In the genomic region with DNA sequence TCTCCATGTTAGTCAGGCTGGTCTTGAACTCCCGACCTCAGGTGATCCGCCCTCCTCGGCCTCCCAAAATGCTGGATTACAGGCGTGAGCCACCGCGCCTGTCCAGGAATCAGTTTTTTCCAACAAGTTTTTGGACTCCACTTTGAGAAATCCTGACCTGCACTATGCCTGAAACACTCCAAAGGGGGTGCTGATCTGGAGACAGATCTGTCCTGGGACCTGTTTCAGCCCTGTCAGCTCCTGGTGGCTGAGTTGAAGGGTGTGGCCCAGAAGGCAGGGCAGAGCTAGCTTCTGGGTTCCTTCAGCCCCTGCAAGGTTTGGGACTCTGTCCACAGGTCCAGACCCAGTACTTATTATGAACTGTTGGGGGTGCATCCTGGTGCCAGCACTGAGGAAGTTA, we compare ENCODE assay signal across 12 cellular contexts. TPM values are rescaled to one million over a fixed set of nuclear protein-coding genes. Genes with fewer than 3 reads are reported as not detected.
DNase-seq lines count a peak whose midpoint lies in the region; ATAC-seq and TF ChIP-seq lines count a peak whose summit lies in the region.
"Had no signal": no experiment of that assay in that cellular context is flagged by ENCODE, and none has a peak within 500 bp of the region (broad histone marks: within the 10 kb centered on the region; RNA-seq: fewer than 3 reads in every experiment).

No MANE protein-coding gene starts in this region.

- no peaks in the 10 kb centered on the region for H3K36me3 ChIP-seq in CD4-positive, alpha-beta memory T cell (ENCODE audit: insufficient read depth, low read length)

- peak overlapping the region; percentile 66 to 96 (median 79) for H3K27ac Mint-ChIP-seq in CD4-positive, alpha-beta memory T cell
- H3K27ac Mint-ChIP-seq in HFFc6 (no peak overlapping the region), nephron (peak overlapping the region; percentile 29 to 53 (median 32))
- H3K27ac Mint-ChIP-seq in activated naive CD8-positive, alpha-beta T cell treated with anti-CD3 and anti-CD28 coated beads, Interleukin-2, amount 10 ng/mL, durations not matched to agents 7 days and 5 days = peak overlapping the region; percentile 48

- CTCF ChIA-PET in CD4-positive, alpha-beta memory T cell (lab: Charles Lee; ENCODE audit: partially characterized antibody) = interaction anchor here (2.2 to 18.8 kb wide), 3 partner anchors 10 to 25 kb away, joined by 6 to 207 read pairs (median 8); a partner anchor contains a TSS

- intact Hi-C loops in CD4-positive, alpha-beta memory T cell (cut with micrococcal nuclease) = no loop called here

- H3K36me3 Mint-ChIP-seq in CD4-positive, alpha-beta memory T cell = peaks cover 0 to 9% of the 10 kb centered on the region in 2 donors
- H3K36me3 Mint-ChIP-seq in HFFc6 (ENCODE audit: low read depth) = no peaks in the 10 kb centered on the region
- H3K36me3 Mint-ChIP-seq in activated naive CD8-positive, alpha-beta T cell treated with anti-CD3 and anti-CD28 coated beads, Interleukin-2, amount 10 ng/mL, durations not matched to agents 7 days and 5 days = peaks cover 6% of the 10 kb centered on the region
- no peaks in the 10 kb centered on the region for H3K36me3 Mint-ChIP-seq in nephron (ENCODE audit: low read depth)

- no peak overlapping the region for H3K27ac ChIP-seq in CD4-positive, alpha-beta memory T cell (ENCODE audit: low read depth, low read length)

- H3K4me3 Mint-ChIP-seq in CD4-positive, alpha-beta memory T cell = peak overlapping the region; percentile 43 to 93 (median 86)
- peak overlapping the region; percentile 86 for H3K4me3 Mint-ChIP-seq in HFFc6
- H3K4me3 Mint-ChIP-seq in activated naive CD8-positive, alpha-beta T cell treated with anti-CD3 and anti-CD28 coated beads, Interleukin-2, amount 10 ng/mL, durations not matched to agents 7 days and 5 days = peak overlapping the region; percentile 93
- H3K4me3 Mint-ChIP-seq in nephron = peak overlapping the region; percentile 84 to 92 (median 89)

- H3K4me1 ChIP-seq in CD4-positive, alpha-beta memory T cell (ENCODE audit: insufficient read depth, low read length) = peaks cover 55% of the 10 kb centered on the region

- TF ChIP-seq CTCF in HFFc6 (IDR thresholded peaks at IDR 0.05) (no peak), nephron (IDR thresholded peaks at IDR 0.05; ENCODE audit: unreplicated experiment in 3 of 3) (no peak)

- H3K4me1 Mint-ChIP-seq in CD4-positive, alpha-beta memory T cell = peaks cover 18 to 67% (median 48%) of the 10 kb centered on the region in 4 donors
- H3K4me1 Mint-ChIP-seq in HFFc6 (ENCODE audit: low read depth) = peaks cover 33% of the 10 kb centered on the region
- peaks cover 39% of the 10 kb centered on the region for H3K4me1 Mint-ChIP-seq in activated naive CD8-positive, alpha-beta T cell treated with anti-CD3 and anti-CD28 coated beads, Interleukin-2, amount 10 ng/mL, durations not matched to agents 7 days and 5 days
- H3K4me1 Mint-ChIP-seq in nephron = peaks cover 36% of the 10 kb centered on the region

- POLR2A ChIA-PET in CD4-positive, alpha-beta memory T cell (lab: Charles Lee; ENCODE audit: partially characterized antibody) = interaction anchor here (0.8 to 38.9 kb wide), 8 partner anchors 7 to 86 kb away, joined by 3 to 937 read pairs (median 9); a partner anchor contains a TSS
- POLR2A ChIA-PET in activated naive CD8-positive, alpha-beta T cell treated with anti-CD3 and anti-CD28 coated beads, Interleukin-2, amount 10 ng/mL, durations not matched to agents 7 days and 5 days (lab: Charles Lee) = interaction anchor here (1.0 to 26.2 kb wide), 7 partner anchors 8 to 67 kb away, joined by 3 to 419 read pairs (median 10); a partner anchor contains a TSS

- no peaks in the 10 kb centered on the region for H3K9me3 ChIP-seq in CD4-positive, alpha-beta memory T cell (ENCODE audit: control insufficient read depth in 1 of 2, low read length in 2 of 2)
- H3K9me3 ChIP-seq: mucosa of descending colon had no signal

- no peak overlapping the region for H3K4me3 ChIP-seq in CD4-positive, alpha-beta memory T cell (ENCODE audit: low read length in 2 of 2)

- no peaks in the 10 kb centered on the region for H3K27me3 ChIP-seq in CD4-positive, alpha-beta memory T cell (ENCODE audit: insufficient read depth, low read length)

- no peak for ATAC-seq in activated naive CD8-positive, alpha-beta T cell treated with anti-CD3 and anti-CD28 coated beads, Interleukin-2, amount 10 ng/mL, durations not matched to agents 7 days and 5 days (ENCODE audit: low read depth)
- ATAC-seq in HG02973 (IDR thresholded peaks at IDR 0.05; ENCODE audit: unreplicated experiment) (no peak), HG03354 (IDR thresholded peaks at IDR 0.05; ENCODE audit: poor library complexity, severe bottlenecking, unreplicated experiment) (no peak)
- ATAC-seq: mucosa of descending colon had no signal

- H3K27me3 Mint-ChIP-seq in CD4-positive, alpha-beta memory T cell = no peaks in the 10 kb centered on the region
- H3K27me3 Mint-ChIP-seq in HFFc6 (ENCODE audit: insufficient read depth) (no peaks in the 10 kb centered on the region; the same call in 1 of the 2 replicates), nephron (ENCODE audit: low read depth) (peaks cover 4% of the 10 kb centered on the region)
- no peaks in the 10 kb centered on the region for H3K27me3 Mint-ChIP-seq in activated naive CD8-positive, alpha-beta T cell treated with anti-CD3 and anti-CD28 coated beads, Interleukin-2, amount 10 ng/mL, durations not matched to agents 7 days and 5 days

- H3K9me3 Mint-ChIP-seq in CD4-positive, alpha-beta memory T cell = no peaks in the 10 kb centered on the region
- H3K9me3 Mint-ChIP-seq in HFFc6 (no peaks in the 10 kb centered on the region), nephron (no peaks in the 10 kb centered on the region)
- no peaks in the 10 kb centered on the region for H3K9me3 Mint-ChIP-seq in activated naive CD8-positive, alpha-beta T cell treated with anti-CD3 and anti-CD28 coated beads, Interleukin-2, amount 10 ng/mL, durations not matched to agents 7 days and 5 days

- peak in 1 of 5 donors; percentile 31 for DNase-seq in CD4-positive, alpha-beta memory T cell
- DNase-seq in HFFc6 (no peak), NCI-H128 (lab: John Stamatoyannopoulos, UW; ENCODE audit: unreplicated experiment) (no peak)
- no peak for DNase-seq in activated naive CD8-positive, alpha-beta T cell treated with anti-CD3 and anti-CD28 coated beads, Interleukin-2, amount 10 ng/mL, durations not matched to agents 7 days and 5 days
- DNase-seq: activated CD4-positive, alpha-beta T cell treated with anti-CD3 and anti-CD28 coated beads for 4 hours; NCI-H446; SHP77 treated with DMSO at 0.1 percent for 48 hours; small intestine had no signal

RNA-seq across cellular contexts. Expression of a gene that starts 1.2 kb away (rescaled TPM):
- 10 to 100 TPM; 60.6 to 64.5 TPM for total RNA-seq in CD4-positive, alpha-beta memory T cell
- polyA plus RNA-seq in CD4-positive, alpha-beta memory T cell = 10 to 100 TPM; 15.6 to 23.6 TPM
- 10 to 100 TPM; 21.7 to 29.5 (median 23.2) TPM for total RNA-seq in HFFc6 (2021; fragmentation: NEBNext Ultra II Directional; extraction: Animal tissue kit (Norgen Biotek cat#: 25700))
- 10 to 100 TPM; 59.6 to 60.3 TPM for total RNA-seq in activated naive CD8-positive, alpha-beta T cell treated with anti-CD3 and anti-CD28 coated beads, Interleukin-2, amount 10 ng/mL, durations not matched to agents 7 days and 5 days

RNA-seq across cellular contexts. Expression of a gene that starts 2.8 kb away (rescaled TPM):
- 10 to 100 TPM; 96.8 to 97.3 TPM for total RNA-seq in CD4-positive, alpha-beta memory T cell
- 10 to 100 TPM in 1 of 2 donors, 1 to 10 TPM in 1; 2.3 to 22.2 TPM for polyA plus RNA-seq in CD4-positive, alpha-beta memory T cell
- total RNA-seq in HFFc6 (2021; fragmentation: NEBNext Ultra II Directional; extraction: Animal tissue kit (Norgen Biotek cat#: 25700)) = 10 to 100 TPM; 65.1 to 80.6 (median 71.2) TPM
- total RNA-seq in activated naive CD8-positive, alpha-beta T cell treated with anti-CD3 and anti-CD28 coated beads, Interleukin-2, amount 10 ng/mL, durations not matched to agents 7 days and 5 days = 10 to 100 TPM; 93.4 to 98.8 TPM

RNA-seq across cellular contexts. Expression of a gene that starts 5.5 kb away (rescaled TPM):
- 100 to 1,000 TPM in 1 of 2 experiments, 10 to 100 TPM in 1; 83.9 to 101 TPM for total RNA-seq in CD4-positive, alpha-beta memory T cell
- polyA plus RNA-seq in CD4-positive, alpha-beta memory T cell = 10 to 100 TPM; 38.1 to 69.6 TPM
- 10 to 100 TPM; 46.6 to 57.7 (median 53.7) TPM for total RNA-seq in HFFc6 (2021; fragmentation: NEBNext Ultra II Directional; extraction: Animal tissue kit (Norgen Biotek cat#: 25700))
- total RNA-seq in activated naive CD8-positive, alpha-beta T cell treated with anti-CD3 and anti-CD28 coated beads, Interleukin-2, amount 10 ng/mL, durations not matched to agents 7 days and 5 days = 100 to 1,000 TPM; 102 to 103 TPM

RNA-seq across cellular contexts. Expression of a gene that starts 5.5 kb away (rescaled TPM):
- total RNA-seq in CD4-positive, alpha-beta memory T cell = 10 to 100 TPM; 37.6 to 42.1 TPM
- 10 to 100 TPM; 31.1 to 35.3 TPM for polyA plus RNA-seq in CD4-positive, alpha-beta memory T cell
- total RNA-seq in HFFc6 (2021; fragmentation: NEBNext Ultra II Directional; extraction: Animal tissue kit (Norgen Biotek cat#: 25700)) = 10 to 100 TPM; 32.6 to 41.1 (median 39.7) TPM
- total RNA-seq in activated naive CD8-positive, alpha-beta T cell treated with anti-CD3 and anti-CD28 coated beads, Interleukin-2, amount 10 ng/mL, durations not matched to agents 7 days and 5 days = 10 to 100 TPM; 45.0 to 47.8 TPM

RNA-seq across cellular contexts. Expression of a gene that starts 9.4 kb away (rescaled TPM):
- total RNA-seq in CD4-positive, alpha-beta memory T cell = 10 to 100 TPM; 41.4 to 46.4 TPM
- polyA plus RNA-seq in CD4-positive, alpha-beta memory T cell = 100 to 1,000 TPM; 106 to 107 TPM
- 10 to 100 TPM; 54.1 to 95.6 (median 73.1) TPM for total RNA-seq in HFFc6 (2021; fragmentation: NEBNext Ultra II Directional; extraction: Animal tissue kit (Norgen Biotek cat#: 25700))
- total RNA-seq in activated naive CD8-positive, alpha-beta T cell treated with anti-CD3 and anti-CD28 coated beads, Interleukin-2, amount 10 ng/mL, durations not matched to agents 7 days and 5 days = 10 to 100 TPM; 27.7 to 28.1 TPM
